1 cellular context compared by ENCODE assay signal in genomic region chr15:67809866-67810265, GRCh38.
TF ChIP-seq lines count a peak whose summit lies in the region.

No MANE protein-coding gene starts in this region.

TF ChIP-seq in WTC11, 78 proteins besides CTCF, POLR2A, EP300 and RAD21 (continued from another document):
- TF ChIP-seq ARID4B (CRISPR knock-in tag; IDR thresholded peaks at IDR 0.05; ENCODE audit: borderline replicate concordance) (no peak), CREB1 (CRISPR knock-in tag; IDR thresholded peaks at IDR 0.05) (no peak), ZBTB21 (CRISPR knock-in tag; IDR thresholded peaks at IDR 0.05; ENCODE audit: borderline replicate concordance) (no peak), TCF7 (CRISPR knock-in tag; IDR thresholded peaks at IDR 0.05; ENCODE audit: low read depth) (no peak), ZNF532 (CRISPR knock-in tag; IDR thresholded peaks at IDR 0.05; ENCODE audit: borderline replicate concordance) (no peak)
